Comparison of ENCODE assay signal across 8 cellular contexts in genomic region chr5:138953370-138954256, GRCh38.
DNase-seq lines count a peak whose midpoint lies in the region; ATAC-seq and TF ChIP-seq lines count a peak whose summit lies in the region.

No MANE protein-coding gene starts in this region.

- in situ Hi-C loops in KBM-7 (cut with MboI; ENCODE audit: low pct_unique_long_range_greater_than_20kb, low sequenced_read_pairs), result no loop called here

- H3K9ac ChIP-seq in SK-N-MC (ENCODE audit: insufficient read length), result peak overlapping the region; percentile 20
- H3K9ac ChIP-seq in fibroblast of lung (ENCODE audit: insufficient read depth, low read length), result no peak overlapping the region

- H3K27ac ChIP-seq in SK-N-MC, result peak overlapping the region; percentile 67
- H3K27ac ChIP-seq in fibroblast of lung (ENCODE audit: insufficient read depth, low read length), result no peak overlapping the region
- no peak overlapping the region for H3K27ac ChIP-seq in GM23338 (ENCODE audit: low read depth)

- H3K9me3 Mint-ChIP-seq in GM23338, result no peaks in the 10 kb centered on the region

- ATAC-seq in GM19324 (IDR thresholded peaks at IDR 0.05; ENCODE audit: low FRiP score, unreplicated experiment) (no peak), GM23338 (no peak)

- H3K9me3 ChIP-seq in SK-N-MC (ENCODE audit: low read depth, low read length) (no peaks in the 10 kb centered on the region), fibroblast of lung (ENCODE audit: control insufficient read depth, insufficient read depth, low read depth, low read length) (no peaks in the 10 kb centered on the region)

- H3K4me1 ChIP-seq in fibroblast of lung (ENCODE audit: control insufficient read depth, extremely low read depth, insufficient read depth, low read length) (peaks cover 24% of the 10 kb centered on the region), GM23338 (ENCODE audit: insufficient read depth) (no peaks in the 10 kb centered on the region; the same call in 1 of the 2 replicates)

- DNase-seq in activated effector memory CD4-positive, alpha-beta T cell treated with anti-CD3 and anti-CD28 coated beads, Interleukin-2, amount 50 U/mL, for 16 hours, result peak; percentile 63
- no peak for DNase-seq in activated effector memory CD4-positive, alpha-beta T cell treated with Interleukin-2 at 50 U/mL for 16 hours
- DNase-seq in KBM-7 (peak; percentile 53), SK-N-MC (ENCODE audit: low read depth, low spot score) (peak; percentile 35), fibroblast of lung (ENCODE audit: low read depth in 2 of 2) (peak; percentile 72 to 83), myocyte (ENCODE audit: low read depth) (peak; percentile 95), GM23338 (ENCODE audit: low spot score) (no peak)

- H2AFZ ChIP-seq in fibroblast of lung (ENCODE audit: low read length) (peak overlapping the region; percentile 26), GM23338 (no peak overlapping the region)

- H3K27ac Mint-ChIP-seq in GM23338, result no peak overlapping the region

- H3K27me3 ChIP-seq in fibroblast of lung (ENCODE audit: control insufficient read depth, insufficient read depth, low read length) (no peaks in the 10 kb centered on the region), GM23338 (ENCODE audit: insufficient read depth) (no peaks in the 10 kb centered on the region)

- peaks cover 22% of the 10 kb centered on the region for H3K27me3 Mint-ChIP-seq in GM23338 (ENCODE audit: insufficient read depth, low read depth, poor library complexity)

- H3K36me3 Mint-ChIP-seq in GM23338 (ENCODE audit: low read depth), result no peaks in the 10 kb centered on the region

- no peaks in the 10 kb centered on the region for H3K9me2 ChIP-seq in GM23338 (ENCODE audit: insufficient read depth)

- H3K4me3 Mint-ChIP-seq in GM23338, result no peak overlapping the region

- no peaks in the 10 kb centered on the region for H3F3A ChIP-seq in GM23338 (replicated peaks; ENCODE audit: low read depth)

- peak overlapping the region; percentile 15 for H3K4me2 ChIP-seq in fibroblast of lung (ENCODE audit: extremely low read depth, insufficient read depth, low read length)
- H3K4me2 ChIP-seq in GM23338, result no peak overlapping the region

- H4K20me1 ChIP-seq in fibroblast of lung (ENCODE audit: control insufficient read depth, extremely low read depth, insufficient read depth, low read length) (no peaks in the 10 kb centered on the region), GM23338 (replicated peaks; ENCODE audit: insufficient read depth) (no peaks in the 10 kb centered on the region)

- TF ChIP-seq CTCF in fibroblast of lung (conservative IDR thresholded peaks at IDR 0.05 in 1 of 2, IDR thresholded peaks at IDR 0.05 in 1 of 2; ENCODE audit: low read depth in 1 of 2, low read length in 2 of 2), result no peak
- TF ChIP-seq CTCF in GM23338 (conservative IDR thresholded peaks at IDR 0.05; ENCODE audit: low read depth in 2 of 2), result no peak

- no peaks in the 10 kb centered on the region for H3K79me2 ChIP-seq in fibroblast of lung (ENCODE audit: control insufficient read depth, insufficient read depth, low read length)
- no peaks in the 10 kb centered on the region for H3K79me2 ChIP-seq in GM23338 (replicated peaks; ENCODE audit: insufficient read depth)

- H3K4me3 ChIP-seq in SK-N-MC (peak overlapping the region; percentile 39), fibroblast of lung (replicated peaks in 1 of 4; ENCODE audit: control extremely low read depth in 1 of 4, insufficient read depth in 1 of 4, low read depth in 3 of 4, low read length in 4 of 4) (no peak overlapping the region), GM23338 (no peak overlapping the region)

- H3K4me1 Mint-ChIP-seq in GM23338, result peaks cover 17% of the 10 kb centered on the region

- H3K36me3 ChIP-seq in SK-N-MC (ENCODE audit: insufficient read depth, low read length), result no peaks in the 10 kb centered on the region
- H3K36me3 ChIP-seq in fibroblast of lung (ENCODE audit: control insufficient read depth, insufficient read depth, low read length), result no peaks in the 10 kb centered on the region
- H3K36me3 ChIP-seq in GM23338 (ENCODE audit: insufficient read depth), result no peaks in the 10 kb centered on the region

TF ChIP-seq in GM23338, 12 proteins besides CTCF, POLR2A, EP300 and RAD21 (continues in another document):
- TF ChIP-seq NANOG (IDR thresholded peaks at IDR 0.05; ENCODE audit: borderline replicate concordance) (no peak), EZH2phosphoT487 (IDR thresholded peaks at IDR 0.05; ENCODE audit: unreplicated experiment) (no peak), ZNF114 (CRISPR knock-in tag; IDR thresholded peaks at IDR 0.05) (no peak), ETS1 (IDR thresholded peaks at IDR 0.05) (no peak), EZH2 (IDR thresholded peaks at IDR 0.05; ENCODE audit: low read depth, unreplicated experiment) (no peak), POLR2AphosphoS5 (IDR thresholded peaks at IDR 0.05; ENCODE audit: low read depth) (no peak), STAT1 (IDR thresholded peaks at IDR 0.05; ENCODE audit: unreplicated experiment) (no peak), REST (IDR thresholded peaks at IDR 0.05; ENCODE audit: unreplicated experiment) (no peak), ZNF331 (CRISPR knock-in tag; IDR thresholded peaks at IDR 0.05; ENCODE audit: low read depth) (no peak), JUNB (IDR thresholded peaks at IDR 0.05; ENCODE audit: unreplicated experiment) (no peak), CREB1 (CRISPR knock-in tag; IDR thresholded peaks at IDR 0.05; ENCODE audit: low read depth) (no peak)

Comparison
In these comparisons a context has a peak if more than half of its experiments do, and no peak if none do; other contexts are left out.
1. DNase-seq: peak in activated effector memory CD4-positive, alpha-beta T cell treated with anti-CD3 and anti-CD28 coated beads, Interleukin-2, amount 50 U/mL, for 16 hours (single experiment), KBM-7 (single experiment), SK-N-MC (single experiment), fibroblast of lung (2 of 2) and myocyte (single experiment); none in activated effector memory CD4-positive, alpha-beta T cell treated with Interleukin-2 at 50 U/mL for 16 hours (single experiment) and GM23338 (single experiment).